In genomic region chr1:47442844-47443529, GRCh38 we compare ENCODE assay signal across 17 cellular contexts. TPM values are rescaled to one million over a fixed set of nuclear protein-coding genes. Genes with fewer than 3 reads are reported as not detected.
A peak's percentile ranks its signal among the peaks of the same experiment; 100 is the strongest.
DNase-seq lines count a peak whose midpoint lies in the region; ATAC-seq and TF ChIP-seq lines count a peak whose summit lies in the region.
"Had no signal": no experiment of that assay in that cellular context is flagged by ENCODE, and none has a peak within 500 bp of the region (broad histone marks: within the 10 kb centered on the region; RNA-seq: fewer than 3 reads in every experiment).

No MANE protein-coding gene starts in this region.

- H3K27ac Mint-ChIP-seq in activated CD4-positive, alpha-beta T cell treated with anti-CD3 and anti-CD28 coated beads, Interleukin-2, amount 10 ng/mL, durations not matched to agents 24 days and 14 days, result peak overlapping the region; percentile 43
- H3K27ac Mint-ChIP-seq in T-helper 17 cell, result no peak overlapping the region

- no peaks in the 10 kb centered on the region for H3K36me3 ChIP-seq in hepatocyte (replicated peaks; ENCODE audit: insufficient read depth, low read depth)
- H3K36me3 ChIP-seq in tibial nerve, result no peaks in the 10 kb centered on the region
- H3K36me3 ChIP-seq in osteoblast (ENCODE audit: insufficient read depth, low read length), result no peaks in the 10 kb centered on the region

- no peak for TF ChIP-seq CTCF in hepatocyte (IDR thresholded peaks at IDR 0.05; ENCODE audit: poor library complexity)
- TF ChIP-seq CTCF in tibial nerve (IDR thresholded peaks at IDR 0.05), result no peak
- TF ChIP-seq CTCF in osteoblast (IDR thresholded peaks at IDR 0.05; ENCODE audit: extremely low read depth, low read depth, low read length), result no peak

- no peak overlapping the region for H3K4me3 Mint-ChIP-seq in activated CD4-positive, alpha-beta T cell treated with anti-CD3 and anti-CD28 coated beads, Interleukin-2, amount 10 ng/mL, durations not matched to agents 24 days and 14 days
- H3K4me3 Mint-ChIP-seq in T-helper 17 cell, result peak overlapping the region; percentile 21

- peaks cover 33% of the 10 kb centered on the region for H3K27me3 Mint-ChIP-seq in activated CD4-positive, alpha-beta T cell treated with anti-CD3 and anti-CD28 coated beads, Interleukin-2, amount 10 ng/mL, durations not matched to agents 24 days and 14 days
- H3K27me3 Mint-ChIP-seq in T-helper 17 cell, result no peaks in the 10 kb centered on the region

- H4K20me1 ChIP-seq in hepatocyte (ENCODE audit: insufficient read depth, poor library complexity, severe bottlenecking) (peaks cover 14% of the 10 kb centered on the region), osteoblast (ENCODE audit: insufficient read depth, low read length) (no peaks in the 10 kb centered on the region)

- no peak overlapping the region for H2AFZ ChIP-seq in hepatocyte
- no peak overlapping the region for H2AFZ ChIP-seq in osteoblast (ENCODE audit: low read length)

- H3K27ac ChIP-seq in hepatocyte (no peak overlapping the region), tibial nerve (peak overlapping the region; percentile 40 to 84 (median 65)), osteoblast (ENCODE audit: low read depth, low read length) (no peak overlapping the region)
- H3K27ac ChIP-seq: A549, C4-2B had no signal

- TF ChIP-seq EP300 in tibial nerve (IDR thresholded peaks at IDR 0.05), result no peak

- H3K4me2 ChIP-seq in hepatocyte (peak overlapping the region; percentile 81), osteoblast (ENCODE audit: insufficient read depth, low read length) (no peak overlapping the region)
- H3K4me2 ChIP-seq: A549 had no signal

- WGBS in hepatocyte (ENCODE audit: low lambda C conversion rate, missing lambda C conversion rate), result 41% methylated on average over 9 of the region's 9 CpGs
- 57 to 58% methylated on average over 9 of the region's 9 CpGs for WGBS in tibial nerve, 2 donors

- H3K9me2 ChIP-seq in hepatocyte (replicated peaks; ENCODE audit: insufficient read depth), result no peaks in the 10 kb centered on the region

- no peak for ATAC-seq in T-helper 17 cell
- ATAC-seq in HG03097 (IDR thresholded peaks at IDR 0.05; ENCODE audit: low FRiP score, unreplicated experiment), result no peak
- ATAC-seq: A549 had no signal

- peaks cover 16% of the 10 kb centered on the region for H3K4me1 Mint-ChIP-seq in activated CD4-positive, alpha-beta T cell treated with anti-CD3 and anti-CD28 coated beads, Interleukin-2, amount 10 ng/mL, durations not matched to agents 24 days and 14 days
- H3K4me1 Mint-ChIP-seq in T-helper 17 cell, result peaks cover 17% of the 10 kb centered on the region

- no peaks in the 10 kb centered on the region for H3K9me3 ChIP-seq in T-helper 17 cell (ENCODE audit: control insufficient read depth, low read length, poor library complexity, severe bottlenecking)
- H3K9me3 ChIP-seq in hepatocyte (ENCODE audit: low read depth), result no peaks in the 10 kb centered on the region
- H3K9me3 ChIP-seq in tibial nerve, result no peaks in the 10 kb centered on the region
- no peaks in the 10 kb centered on the region for H3K9me3 ChIP-seq in osteoblast (ENCODE audit: low read depth, low read length)
- H3K9me3 ChIP-seq: A549, Caco-2 had no signal

- no peak overlapping the region for H3K4me3 ChIP-seq in hepatocyte
- peak overlapping the region; percentile 1 to 79 (median 16) for H3K4me3 ChIP-seq in tibial nerve
- H3K4me3 ChIP-seq in osteoblast (ENCODE audit: insufficient read depth, low read length), result no peak overlapping the region
- H3K4me3 ChIP-seq: A549 had no signal

- no peak for TF ChIP-seq POLR2A in tibial nerve (IDR thresholded peaks at IDR 0.05)

- no peak for DNase-seq in activated CD4-positive, alpha-beta T cell treated with anti-CD3 and anti-CD28 coated beads, Interleukin-2, amount 10 ng/mL, durations not matched to agents 24 days and 14 days
- no peak for DNase-seq in activated CD4-positive, alpha-beta T cell treated with anti-CD3 and anti-CD28 coated beads, Interleukin-2, amount 50 U/mL, for 4 hours
- DNase-seq in T-helper 17 cell, result no peak
- no peak for DNase-seq in hepatocyte (ENCODE audit: low spot score)
- no peak for DNase-seq in tibial nerve (ENCODE audit: low spot score in 2 of 2)
- DNase-seq in SKM-1 treated with dmso at 0.1 percent for 144 hours (lab: John Stamatoyannopoulos, UW; ENCODE audit: unreplicated experiment), result no peak
- DNase-seq in osteoblast (ENCODE audit: insufficient read length, low spot score, missing footprints), result no peak
- DNase-seq: Caco-2, KG1, NCI-H1048, NCI-H146, NCI-H2081 treated with DMSO at 0.1 percent for 48 hours, NCI-H524 had no signal

- H3K4me1 ChIP-seq in hepatocyte (ENCODE audit: insufficient read depth) (peaks cover 17% of the 10 kb centered on the region), tibial nerve (peaks cover 0 to 36% (median 0%) of the 10 kb centered on the region in 4 donors), osteoblast (ENCODE audit: insufficient read depth, low read length) (no peaks in the 10 kb centered on the region)
- H3K4me1 ChIP-seq: A549, Caco-2 had no signal

- H3K79me2 ChIP-seq in hepatocyte, result peaks cover 11% of the 10 kb centered on the region
- H3K79me2 ChIP-seq in osteoblast (ENCODE audit: insufficient read depth, low read length), result no peaks in the 10 kb centered on the region

- no peaks in the 10 kb centered on the region for H3K36me3 Mint-ChIP-seq in activated CD4-positive, alpha-beta T cell treated with anti-CD3 and anti-CD28 coated beads, Interleukin-2, amount 10 ng/mL, durations not matched to agents 24 days and 14 days (ENCODE audit: low read depth)
- H3K36me3 Mint-ChIP-seq in T-helper 17 cell (ENCODE audit: low read depth), result peaks cover 6% of the 10 kb centered on the region

- H3K9me3 Mint-ChIP-seq in activated CD4-positive, alpha-beta T cell treated with anti-CD3 and anti-CD28 coated beads, Interleukin-2, amount 10 ng/mL, durations not matched to agents 24 days and 14 days, result peaks cover 6% of the 10 kb centered on the region

- intact Hi-C loops in activated CD4-positive, alpha-beta T cell treated with anti-CD3 and anti-CD28 coated beads, Interleukin-2, amount 10 ng/mL, durations not matched to agents 24 days and 14 days (cut with micrococcal nuclease), result loop anchor here (2.0 kb wide), 1 partner anchor 212 kb away; no protein-coding TSS in a partner anchor

- H3K27me3 ChIP-seq in hepatocyte, result peaks cover 95% of the 10 kb centered on the region
- peaks cover 0 to 90% of the 10 kb centered on the region in 2 donors for H3K27me3 ChIP-seq in tibial nerve
- peaks cover 82% of the 10 kb centered on the region for H3K27me3 ChIP-seq in osteoblast (ENCODE audit: insufficient read depth, low read length)

RNA-seq across cellular contexts. Expression of gene FOXD2, which starts 5.1 kb away (rescaled TPM):
- total RNA-seq in activated CD4-positive, alpha-beta T cell treated with anti-CD3 and anti-CD28 coated beads, Interleukin-2, amount 10 ng/mL, durations not matched to agents 24 days and 14 days, result 0.07 and 0.09 TPM in 2 replicates
- under 1 TPM; 0.37 to 0.44 TPM for total RNA-seq in T-helper 17 cell
- total RNA-seq in hepatocyte, result 1.5 and 1.6 TPM in 2 replicates
- 1.0 and 1.4 TPM in 2 replicates for polyA plus RNA-seq in hepatocyte
- 10 to 100 TPM; 11.7 to 34.7 (median 27.6) TPM for total RNA-seq in tibial nerve
- 0.59 and 0.72 TPM in 2 replicates for total RNA-seq in osteoblast

RNA-seq across cellular contexts. Expression of gene FOXE3, which starts 26.9 kb away (rescaled TPM):
- not detected in 2 replicates for total RNA-seq in activated CD4-positive, alpha-beta T cell treated with anti-CD3 and anti-CD28 coated beads, Interleukin-2, amount 10 ng/mL, durations not matched to agents 24 days and 14 days
- total RNA-seq in T-helper 17 cell (not detected), hepatocyte (not detected in 2 replicates), tibial nerve (under 1 TPM in 2 of 4 donors, not detected in 2; 0.21 to 0.98 TPM), osteoblast (not detected in 2 replicates)
- polyA plus RNA-seq in hepatocyte, result not detected in 2 replicates
- total RNA-seq: Caco-2, M059J had no signal

Comparison
In these comparisons a context has a peak if more than half of its experiments do, and no peak if none do; other contexts are left out.
1. H3K27ac ChIP-seq: peak in tibial nerve (4 of 4); none in hepatocyte (single experiment) and osteoblast (single experiment).
2. H3K4me3 ChIP-seq: peak in tibial nerve (4 of 4); none in hepatocyte (single experiment) and osteoblast (single experiment).